In genomic region chr18:63410792-63411191, GRCh38 we compare ENCODE assay signal across 12 cellular contexts. TPM values are rescaled to one million over a fixed set of nuclear protein-coding genes. Genes with fewer than 3 reads are reported as not detected.
DNase-seq lines count a peak whose midpoint lies in the region; ATAC-seq and TF ChIP-seq lines count a peak whose summit lies in the region.
"Had no signal": no experiment of that assay in that cellular context is flagged by ENCODE, and none has a peak within 500 bp of the region (broad histone marks: within the 10 kb centered on the region; RNA-seq: fewer than 3 reads in every experiment).

No MANE protein-coding gene starts in this region.

- H3K4me1 ChIP-seq in ACC112 (ENCODE audit: control insufficient read depth, insufficient read depth, low read length, unreplicated experiment) (peaks cover 55% of the 10 kb centered on the region), MM.1S (ENCODE audit: low read length) (no peaks in the 10 kb centered on the region)
- H3K4me1 ChIP-seq: Caco-2 had no signal

- H2AFZ ChIP-seq in ACC112 (ENCODE audit: low read length, unreplicated experiment), result no peak overlapping the region
- H2AFZ ChIP-seq in MM.1S (ENCODE audit: low read length), result no peak overlapping the region

- no peak overlapping the region for H3K9ac ChIP-seq in MM.1S (ENCODE audit: low read length)

- no peaks in the 10 kb centered on the region for H3K9me2 ChIP-seq in MM.1S (replicated peaks; ENCODE audit: insufficient read depth, low read length)

- no peaks in the 10 kb centered on the region for H3K9me3 ChIP-seq in MM.1S (replicated peaks; ENCODE audit: insufficient read depth, low read length)
- H3K9me3 ChIP-seq: Caco-2, esophagus muscularis mucosa had no signal

- no peak for TF ChIP-seq CTCF in HFF-Myc (IDR thresholded peaks at IDR 0.05; ENCODE audit: low read depth, low read length, missing control alignments)
- no peak for TF ChIP-seq CTCF in foreskin fibroblast (IDR thresholded peaks at IDR 0.05; ENCODE audit: low read depth, low read length)
- no peak for TF ChIP-seq CTCF in MM.1S (IDR thresholded peaks at IDR 0.05; ENCODE audit: low read length)

- no peaks in the 10 kb centered on the region for H3K9me3 Mint-ChIP-seq in activated T-helper 1 cell treated with anti-CD3 and anti-CD28 coated beads, Interleukin-12 subunit alpha, Interleukin-12 subunit beta, Interleukin-2, Interleukin-4 antibody, amounts not matched to agents 30 ng/mL and 10 ng/mL and 1 ng/mL, durations not matched to agents 14 hours and 24 hours and 36 hours
- H3K9me3 Mint-ChIP-seq: H9 had no signal

- H3F3A ChIP-seq in MM.1S (ENCODE audit: insufficient read depth, low read length), result no peaks in the 10 kb centered on the region

- no peaks in the 10 kb centered on the region for H3K27me3 ChIP-seq in ACC112 (ENCODE audit: insufficient read depth, low read length)
- no peaks in the 10 kb centered on the region for H3K27me3 ChIP-seq in MM.1S (replicated peaks; ENCODE audit: insufficient read depth, low read length)
- H3K27me3 ChIP-seq: esophagus muscularis mucosa had no signal

- no peak overlapping the region for H3K4me2 ChIP-seq in MM.1S (ENCODE audit: low read depth, low read length)

- intact Hi-C loops in activated T-helper 1 cell treated with anti-CD3 and anti-CD28 coated beads, Interleukin-12 subunit alpha, Interleukin-12 subunit beta, Interleukin-2, Interleukin-4 antibody, amounts not matched to agents 30 ng/mL and 10 ng/mL and 1 ng/mL, durations not matched to agents 14 hours and 24 hours and 36 hours (cut with micrococcal nuclease), result loop anchor here (1.0 to 2.0 kb wide), 2 partner anchors 12 to 44 kb away; partner anchors contain the start of genes KDSR and VPS4B

- H3K79me2 ChIP-seq in ACC112 (ENCODE audit: control insufficient read depth, insufficient read depth, low read length, unreplicated experiment) (peaks cover 66% of the 10 kb centered on the region), MM.1S (ENCODE audit: low read length) (peaks cover 63% of the 10 kb centered on the region)

- no peaks in the 10 kb centered on the region for H3K27me3 Mint-ChIP-seq in activated T-helper 1 cell treated with anti-CD3 and anti-CD28 coated beads, Interleukin-12 subunit alpha, Interleukin-12 subunit beta, Interleukin-2, Interleukin-4 antibody, amounts not matched to agents 30 ng/mL and 10 ng/mL and 1 ng/mL, durations not matched to agents 14 hours and 24 hours and 36 hours (ENCODE audit: insufficient read depth)

- ATAC-seq in GM18520 (IDR thresholded peaks at IDR 0.05; ENCODE audit: unreplicated experiment), result no peak
- no peak for ATAC-seq in GM18502 (IDR thresholded peaks at IDR 0.05; ENCODE audit: poor library complexity, unreplicated experiment)
- ATAC-seq in GM21526 (IDR thresholded peaks at IDR 0.05; ENCODE audit: low FRiP score, unreplicated experiment), result no peak

- H3K4me3 ChIP-seq in ACC112 (ENCODE audit: low read depth, low read length) (no peak overlapping the region), HFF-Myc (replicated peaks; ENCODE audit: low read depth, low read length) (no peak overlapping the region), foreskin fibroblast (ENCODE audit: low read depth in 1 of 2, low read length in 2 of 2) (no peak overlapping the region), MM.1S (ENCODE audit: low read length) (no peak overlapping the region)
- H3K4me3 ChIP-seq: esophagus muscularis mucosa had no signal

- DNase-seq in HFF-Myc (ENCODE audit: extremely low read depth, low read depth) (peak; percentile 52), foreskin fibroblast (peak; percentile 61 to 78), MM.1S (no peak)
- no peak for DNase-seq in activated T-helper 1 cell treated with anti-CD3 and anti-CD28 coated beads, Interleukin-12 subunit alpha, Interleukin-12 subunit beta, Interleukin-2, Interleukin-4 antibody, amounts not matched to agents 30 ng/mL and 10 ng/mL and 1 ng/mL, durations not matched to agents 14 hours and 24 hours and 36 hours (ENCODE audit: low spot score)
- DNase-seq: H9, midbrain had no signal

- H3K27ac ChIP-seq in ACC112 (ENCODE audit: low read depth, low read length) (peak overlapping the region; percentile 78), MM.1S (ENCODE audit: low read length) (no peak overlapping the region)
- H3K27ac ChIP-seq: esophagus muscularis mucosa had no signal

- H3K4me1 Mint-ChIP-seq in activated T-helper 1 cell treated with anti-CD3 and anti-CD28 coated beads, Interleukin-12 subunit alpha, Interleukin-12 subunit beta, Interleukin-2, Interleukin-4 antibody, amounts not matched to agents 30 ng/mL and 10 ng/mL and 1 ng/mL, durations not matched to agents 14 hours and 24 hours and 36 hours (ENCODE audit: low read depth), result peaks cover 44% of the 10 kb centered on the region

- H4K20me1 ChIP-seq in MM.1S (ENCODE audit: insufficient read depth, low read length), result peaks cover 5% of the 10 kb centered on the region; the same call in 1 of the 2 replicates

- peaks cover 52% of the 10 kb centered on the region for H3K36me3 Mint-ChIP-seq in activated T-helper 1 cell treated with anti-CD3 and anti-CD28 coated beads, Interleukin-12 subunit alpha, Interleukin-12 subunit beta, Interleukin-2, Interleukin-4 antibody, amounts not matched to agents 30 ng/mL and 10 ng/mL and 1 ng/mL, durations not matched to agents 14 hours and 24 hours and 36 hours (ENCODE audit: low read depth)

- peaks cover 31% of the 10 kb centered on the region for H3K36me3 ChIP-seq in ACC112 (ENCODE audit: insufficient read depth, low read length)
- peaks cover 11% of the 10 kb centered on the region; the same call in 1 of the 2 replicates for H3K36me3 ChIP-seq in MM.1S (replicated peaks; ENCODE audit: insufficient read depth, low read length)

- no peak overlapping the region for H3K4me3 Mint-ChIP-seq in activated T-helper 1 cell treated with anti-CD3 and anti-CD28 coated beads, Interleukin-12 subunit alpha, Interleukin-12 subunit beta, Interleukin-2, Interleukin-4 antibody, amounts not matched to agents 30 ng/mL and 10 ng/mL and 1 ng/mL, durations not matched to agents 14 hours and 24 hours and 36 hours
- H3K4me3 Mint-ChIP-seq: H9 had no signal

- peak overlapping the region; percentile 24 for H3K27ac Mint-ChIP-seq in activated T-helper 1 cell treated with anti-CD3 and anti-CD28 coated beads, Interleukin-12 subunit alpha, Interleukin-12 subunit beta, Interleukin-2, Interleukin-4 antibody, amounts not matched to agents 30 ng/mL and 10 ng/mL and 1 ng/mL, durations not matched to agents 14 hours and 24 hours and 36 hours

RNA-seq across cellular contexts. Expression of gene VPS4B, which starts 11.5 kb away (rescaled TPM):
- 58.6 and 60.7 TPM in 2 replicates for total RNA-seq in activated T-helper 1 cell treated with anti-CD3 and anti-CD28 coated beads, Interleukin-12 subunit alpha, Interleukin-12 subunit beta, Interleukin-2, Interleukin-4 antibody, amounts not matched to agents 30 ng/mL and 10 ng/mL and 1 ng/mL, durations not matched to agents 14 hours and 24 hours and 36 hours

RNA-seq across cellular contexts. Expression of gene KDSR, which starts 43.8 kb away (rescaled TPM):
- total RNA-seq in activated T-helper 1 cell treated with anti-CD3 and anti-CD28 coated beads, Interleukin-12 subunit alpha, Interleukin-12 subunit beta, Interleukin-2, Interleukin-4 antibody, amounts not matched to agents 30 ng/mL and 10 ng/mL and 1 ng/mL, durations not matched to agents 14 hours and 24 hours and 36 hours, result 72.2 and 83.5 TPM in 2 replicates

Comparison
In these comparisons a context has a peak if more than half of its experiments do, and no peak if none do; other contexts are left out.
1. DNase-seq: peak in HFF-Myc (single experiment) and foreskin fibroblast (2 of 2); none in activated T-helper 1 cell treated with anti-CD3 and anti-CD28 coated beads, Interleukin-12 subunit alpha, Interleukin-12 subunit beta, Interleukin-2, Interleukin-4 antibody, amounts not matched to agents 30 ng/mL and 10 ng/mL and 1 ng/mL, durations not matched to agents 14 hours and 24 hours and 36 hours (single experiment) and MM.1S (single experiment).